In genomic region chr14:24481622-24482324, GRCh38 we compare ENCODE assay signal across 8 cellular contexts. TPM values are rescaled to one million over a fixed set of nuclear protein-coding genes. Genes with fewer than 3 reads are reported as not detected.
DNase-seq lines count a peak whose midpoint lies in the region; ATAC-seq and TF ChIP-seq lines count a peak whose summit lies in the region.

No MANE protein-coding gene starts in this region.

- TF ChIP-seq CTCF in C4-2B (conservative IDR thresholded peaks at IDR 0.05) (peak; percentile 85), adrenal gland (IDR thresholded peaks at IDR 0.05) (peak in 4 of 6 experiments; percentile 26 to 39 (median 32))

- no peaks in the 10 kb centered on the region for H3K4me1 ChIP-seq in adrenal gland (replicated peaks in 1 of 2)

- no peak for TF ChIP-seq POLR2A in adrenal gland (IDR thresholded peaks at IDR 0.05)

- WGBS in adrenal gland, 4 donors: 42 to 67% (median 58%) methylated on average over 17 to 23 of the region's 23 CpGs

- H3K27ac ChIP-seq in C4-2B (no peak overlapping the region), adrenal gland (no peak overlapping the region)

- peaks cover 16 to 21% of the 10 kb centered on the region in 2 donors for H3K4me1 Mint-ChIP-seq in stimulated activated naive B cell treated with anti-CD40 and anti-IgM and Interleukin-4, amounts not matched to agents 10 μg/mL and 1 μg/mL and 100 μg/mL, for 72 hours

- no peaks in the 10 kb centered on the region for H3K27me3 ChIP-seq in adrenal gland

- peak; percentile 74 for ATAC-seq in GM18858 (IDR thresholded peaks at IDR 0.05; ENCODE audit: unreplicated experiment)
- ATAC-seq in HG03432 (IDR thresholded peaks at IDR 0.05; ENCODE audit: unreplicated experiment): peak; percentile 85
- ATAC-seq in left colon: peak; percentile 100
- ATAC-seq in stimulated activated naive B cell treated with anti-CD40 and anti-IgM and Interleukin-4, amounts not matched to agents 10 μg/mL and 1 μg/mL and 100 μg/mL, for 72 hours (replicated peaks): peak; percentile 85 to 88
- no peak for ATAC-seq in GM21825 (IDR thresholded peaks at IDR 0.05; ENCODE audit: unreplicated experiment)

- peaks cover 0 to 3% of the 10 kb centered on the region in 2 donors for H3K36me3 Mint-ChIP-seq in stimulated activated naive B cell treated with anti-CD40 and anti-IgM and Interleukin-4, amounts not matched to agents 10 μg/mL and 1 μg/mL and 100 μg/mL, for 72 hours

- peak overlapping the region; percentile 72 for H3K27ac Mint-ChIP-seq in stimulated activated naive B cell treated with anti-CD40 and anti-IgM and Interleukin-4, amounts not matched to agents 10 μg/mL and 1 μg/mL and 100 μg/mL, for 72 hours

- no peak overlapping the region for H3K4me3 ChIP-seq in adrenal gland

- peak overlapping the region; percentile 80 to 81 for H3K4me3 Mint-ChIP-seq in stimulated activated naive B cell treated with anti-CD40 and anti-IgM and Interleukin-4, amounts not matched to agents 10 μg/mL and 1 μg/mL and 100 μg/mL, for 72 hours

- H3K36me3 ChIP-seq in adrenal gland (replicated peaks in 1 of 2): no peaks in the 10 kb centered on the region

- intact Hi-C loops in adrenal gland (cut with DNase I) (no loop called here), left colon (cut with DNase I, micrococcal nuclease) (no loop called here)

- in situ Hi-C loops in SK-MEL-5 (cut with HindIII; ENCODE audit: low pct_unique_long_range_greater_than_20kb, low sequenced_read_pairs): no loop called here

- H3K9me3 ChIP-seq in adrenal gland (replicated peaks in 1 of 3): no peaks in the 10 kb centered on the region

- peaks cover 3 to 6% of the 10 kb centered on the region in 2 donors for H3K27me3 Mint-ChIP-seq in stimulated activated naive B cell treated with anti-CD40 and anti-IgM and Interleukin-4, amounts not matched to agents 10 μg/mL and 1 μg/mL and 100 μg/mL, for 72 hours

- peaks cover 0 to 1% of the 10 kb centered on the region in 2 donors for H3K9me3 Mint-ChIP-seq in stimulated activated naive B cell treated with anti-CD40 and anti-IgM and Interleukin-4, amounts not matched to agents 10 μg/mL and 1 μg/mL and 100 μg/mL, for 72 hours

- DNase-seq in SK-MEL-5 (ENCODE audit: low read depth, low spot score) (peak; percentile 80), adrenal gland (peak in 1 of 7 donors; percentile 13), left colon (peak; percentile 56 to 69)
- peak; percentile 42 for DNase-seq in stimulated activated naive B cell treated with anti-CD40 and anti-IgM and Interleukin-4, amounts not matched to agents 10 μg/mL and 1 μg/mL and 100 μg/mL, for 72 hours

RNA-seq across cellular contexts. Expression of gene CMA1, which starts 26.3 kb away (rescaled TPM):
- total RNA-seq in SK-MEL-5 (2014; rRNA removed; shearing (Covaris generic)): not detected in 2 replicates
- not detected in 2 replicates for polyA plus RNA-seq in SK-MEL-5 (2015; cell fraction: cytosol; rRNA removed)
- not detected in 2 replicates for polyA plus RNA-seq in SK-MEL-5 (2015; cell fraction: nucleus; rRNA removed)
- total RNA-seq in adrenal gland (not detected), left colon (1 to 10 TPM in 1 of 2 donors, not detected in 1; 4.4 TPM)
- polyA plus RNA-seq in adrenal gland: not detected

RNA-seq across cellular contexts. Expression of gene SDR39U1, which starts 39.2 kb away (rescaled TPM):
- 6.2 and 12.5 TPM in 2 replicates for total RNA-seq in SK-MEL-5 (2014; rRNA removed; shearing (Covaris generic))
- 36.7 and 39.5 TPM in 2 replicates for polyA plus RNA-seq in SK-MEL-5 (2015; cell fraction: cytosol; rRNA removed)
- 360 and 494 TPM in 2 replicates for polyA plus RNA-seq in SK-MEL-5 (2015; cell fraction: nucleus; rRNA removed)
- total RNA-seq in adrenal gland (100 to 1,000 TPM in 1 of 8 donors, 10 to 100 TPM in 7; 58.9 to 100 (median 77.5) TPM), left colon (10 to 100 TPM; 34.4 to 40.8 TPM)
- 100 to 1,000 TPM in 2 of 3 donors, 10 to 100 TPM in 1; 50.4 to 218 (median 162) TPM for polyA plus RNA-seq in adrenal gland

RNA-seq across cellular contexts. Expression of gene KHNYN, which starts 52.0 kb away (rescaled TPM):
- total RNA-seq in SK-MEL-5 (2014; rRNA removed; shearing (Covaris generic)): 30.9 and 37.5 TPM in 2 replicates
- 22.2 and 34.6 TPM in 2 replicates for polyA plus RNA-seq in SK-MEL-5 (2015; cell fraction: cytosol; rRNA removed)
- 57.3 and 73.1 TPM in 2 replicates for polyA plus RNA-seq in SK-MEL-5 (2015; cell fraction: nucleus; rRNA removed)
- total RNA-seq in adrenal gland: 10 to 100 TPM; 30.2 to 59.8 (median 45.1) TPM
- polyA plus RNA-seq in adrenal gland: 10 to 100 TPM; 18.5 to 48.6 (median 36.2) TPM
- total RNA-seq in left colon: 10 to 100 TPM; 70.8 to 97.3 TPM

RNA-seq across cellular contexts. Expression of gene CBLN3, which starts 52.3 kb away (rescaled TPM):
- 0.11 and 0.24 TPM in 2 replicates for total RNA-seq in SK-MEL-5 (2014; rRNA removed; shearing (Covaris generic))
- 0.15 and 0.38 TPM in 2 replicates for polyA plus RNA-seq in SK-MEL-5 (2015; cell fraction: cytosol; rRNA removed)
- 0.20 and 1.1 TPM in 2 replicates for polyA plus RNA-seq in SK-MEL-5 (2015; cell fraction: nucleus; rRNA removed)
- total RNA-seq in adrenal gland: 10 to 100 TPM in 4 of 8 donors, 1 to 10 TPM in 4; 5.0 to 43.6 (median 9.9) TPM
- polyA plus RNA-seq in adrenal gland: 10 to 100 TPM in 2 of 3 donors, 1 to 10 TPM in 1; 3.9 to 35.7 (median 21.3) TPM
- 1 to 10 TPM; 2.0 to 2.5 TPM for total RNA-seq in left colon
